In genomic region chr11:44623716-44624491, GRCh38 we compare ENCODE assay signal across 8 cellular contexts. TPM values are rescaled to one million over a fixed set of nuclear protein-coding genes. Genes with fewer than 3 reads are reported as not detected.
DNase-seq lines count a peak whose midpoint lies in the region; ATAC-seq and TF ChIP-seq lines count a peak whose summit lies in the region.
"Had no signal": no experiment of that assay in that cellular context is flagged by ENCODE, and none has a peak within 500 bp of the region (broad histone marks: within the 10 kb centered on the region; RNA-seq: fewer than 3 reads in every experiment).

No MANE protein-coding gene starts in this region.

- H3K23ac ChIP-seq in H9 (ENCODE audit: insufficient read length, low read depth, low read length): no peak overlapping the region

- H3K9ac ChIP-seq in H9 (ENCODE audit: extremely low read depth, insufficient read length, low read length): no peak overlapping the region

- no peak overlapping the region for H3K14ac ChIP-seq in H9 (ENCODE audit: insufficient read depth, low read length)

- DNase-seq in H9 (peak; percentile 20), WERI-Rb-1 (peak; percentile 18), heart left ventricle (peak in 1 of 5 donors; percentile 40), mucosa of descending colon (no peak)
- DNase-seq in stimulated activated effector memory CD8-positive, alpha-beta T cell treated with anti-CD3 and anti-CD28 coated beads, Interleukin-12 subunit alpha, Interleukin-12 subunit beta, amount 100 ng/mL, for 72 hours (ENCODE audit: low spot score in 2 of 2): peak; percentile 1 to 47

- peaks cover 0 to 2% (median 0%) of the 10 kb centered on the region in 3 experiments; a peak in 1 of 7 replicates for H3K36me3 Mint-ChIP-seq in H9 (ENCODE audit: insufficient read depth in 1 of 3, low read depth in 3 of 3)
- peaks cover 95% of the 10 kb centered on the region for H3K36me3 Mint-ChIP-seq in stimulated activated effector memory CD8-positive, alpha-beta T cell treated with anti-CD3 and anti-CD28 coated beads, Interleukin-12 subunit alpha, Interleukin-12 subunit beta, amount 100 ng/mL, for 72 hours

- no peaks in the 10 kb centered on the region for H4K20me1 ChIP-seq in H9 (ENCODE audit: control insufficient read depth, insufficient read depth, insufficient read length)

- peaks cover 26% of the 10 kb centered on the region for H3K27me3 Mint-ChIP-seq in H9 (ENCODE audit: low read depth)

- no peak overlapping the region for H2AFZ ChIP-seq in H9 (ENCODE audit: low read length)

- no peak overlapping the region for H3K4me3 Mint-ChIP-seq in H9
- no peak overlapping the region for H3K4me3 Mint-ChIP-seq in stimulated activated effector memory CD8-positive, alpha-beta T cell treated with anti-CD3 and anti-CD28 coated beads, Interleukin-12 subunit alpha, Interleukin-12 subunit beta, amount 100 ng/mL, for 72 hours

- H2AK5ac ChIP-seq in H9 (ENCODE audit: insufficient read length, low read length): no peak overlapping the region

- no peaks in the 10 kb centered on the region for H3K79me1 ChIP-seq in H9 (ENCODE audit: insufficient read depth, low read depth, low read length, poor library complexity, severe bottlenecking)

- no peak overlapping the region for H2BK15ac ChIP-seq in H9 (ENCODE audit: low read depth, low read length)

- no peak overlapping the region for H3K18ac ChIP-seq in H9 (ENCODE audit: insufficient read length, low read depth, low read length)

- H3K27ac ChIP-seq in H9 (ENCODE audit: insufficient read length, low read depth, low read length) (no peak overlapping the region), WERI-Rb-1 (no peak overlapping the region), heart left ventricle (peak overlapping the region in 8 of 12 donors; percentile 6 to 60 (median 32))
- H3K27ac ChIP-seq: body of pancreas had no signal

- intact Hi-C loops in heart left ventricle (cut with DNase I) (loop anchor here (2.0 to 10.0 kb wide), 11 partner anchors 103 to 483 kb away; partner anchors contain the start of gene TSPAN18 (in 2 of the 10)), mucosa of descending colon (cut with DNase I, micrococcal nuclease) (loop anchor here in 1 of 2 donors (5.0 to 10.0 kb wide), 2 partner anchors 101 to 288 kb away; partner anchors contain the start of gene TSPAN18)

- H3K4me1 ChIP-seq in H9 (ENCODE audit: insufficient read depth, low read length) (no peaks in the 10 kb centered on the region), heart left ventricle (peaks cover 7 to 59% (median 42%) of the 10 kb centered on the region in 12 donors), mucosa of descending colon (ENCODE audit: low read depth) (peaks cover 4% of the 10 kb centered on the region)

- H3T11ph ChIP-seq in H9 (ENCODE audit: low read length): no peak overlapping the region

- no peak overlapping the region for H3K4ac ChIP-seq in H9 (ENCODE audit: low read depth, low read length)

- H2BK12ac ChIP-seq in H9 (ENCODE audit: insufficient read length, low read depth, low read length): no peak overlapping the region

- H3K4me2 ChIP-seq in H9 (ENCODE audit: insufficient read depth, insufficient read length, low read length): no peak overlapping the region

- H2BK20ac ChIP-seq in H9 (ENCODE audit: low read depth, low read length, poor library complexity, severe bottlenecking): no peak overlapping the region

- TF ChIP-seq CTCF in H9 (conservative IDR thresholded peaks at IDR 0.05) (no peak), WERI-Rb-1 (IDR thresholded peaks at IDR 0.05; ENCODE audit: low read depth, low read length) (no peak), heart left ventricle (IDR thresholded peaks at IDR 0.05) (no peak), mucosa of descending colon (IDR thresholded peaks at IDR 0.05) (no peak)

- ATAC-seq in heart left ventricle: peak in 3 of 4 donors; percentile 4 to 49 (median 17)
- ATAC-seq in stimulated activated effector memory CD8-positive, alpha-beta T cell treated with anti-CD3 and anti-CD28 coated beads, Interleukin-12 subunit alpha, Interleukin-12 subunit beta, amount 100 ng/mL, for 72 hours: no peak
- ATAC-seq in HG02973 (IDR thresholded peaks at IDR 0.05; ENCODE audit: unreplicated experiment): no peak
- no peak for ATAC-seq in mucosa of descending colon
- no peak for ATAC-seq in HG02623 (IDR thresholded peaks at IDR 0.05; ENCODE audit: unreplicated experiment)
- ATAC-seq: body of pancreas had no signal

- H2BK120ac ChIP-seq in H9 (ENCODE audit: low read depth, low read length, poor library complexity, severe bottlenecking): no peak overlapping the region

- no peaks in the 10 kb centered on the region for H3K23me2 ChIP-seq in H9 (ENCODE audit: insufficient read length, low read depth, low read length, poor library complexity, severe bottlenecking)

- no peaks in the 10 kb centered on the region; the same call in 1 of the 2 replicates for H3K79me2 ChIP-seq in H9 (ENCODE audit: insufficient read depth, low read length)

- no peak overlapping the region for H4K5ac ChIP-seq in H9 (ENCODE audit: insufficient read length, low read depth, low read length)

- H3K36me3 ChIP-seq in WERI-Rb-1 (no peaks in the 10 kb centered on the region), heart left ventricle (peaks cover 0 to 3% (median 0%) of the 10 kb centered on the region in 9 donors), mucosa of descending colon (ENCODE audit: low read depth) (no peaks in the 10 kb centered on the region)

- H3K9me3 ChIP-seq in H9 (ENCODE audit: control insufficient read depth, low read depth, low read length): no peaks in the 10 kb centered on the region
- H3K9me3 ChIP-seq in WERI-Rb-1 (ENCODE audit: severe bottlenecking): no peaks in the 10 kb centered on the region
- no peaks in the 10 kb centered on the region for H3K9me3 ChIP-seq in heart left ventricle
- no peaks in the 10 kb centered on the region for H3K9me3 ChIP-seq in mucosa of descending colon
- H3K9me3 ChIP-seq: body of pancreas had no signal

- H4K8ac ChIP-seq in H9 (replicated peaks; ENCODE audit: insufficient read length, low read depth, low read length): no peak overlapping the region

- no CpG with 5 or more reads among the region's 8 CpGs for WGBS in H9 (ENCODE audit: extremely low coverage, insufficient read length, low lambda C conversion rate)
- WGBS in heart left ventricle, 4 donors: 39 to 50% (median 44%) methylated on average over 6 to 8 of the region's 8 CpGs

- H3K27ac Mint-ChIP-seq in H9: no peak overlapping the region
- H3K27ac Mint-ChIP-seq in stimulated activated effector memory CD8-positive, alpha-beta T cell treated with anti-CD3 and anti-CD28 coated beads, Interleukin-12 subunit alpha, Interleukin-12 subunit beta, amount 100 ng/mL, for 72 hours: peak overlapping the region; percentile 94

- H3K27me3 ChIP-seq in H9 (ENCODE audit: insufficient read depth, low read length): no peaks in the 10 kb centered on the region
- H3K27me3 ChIP-seq in WERI-Rb-1 (ENCODE audit: insufficient read depth, low read depth, severe bottlenecking): no peaks in the 10 kb centered on the region
- no peaks in the 10 kb centered on the region for H3K27me3 ChIP-seq in heart left ventricle
- H3K27me3 ChIP-seq: body of pancreas had no signal

- TF ChIP-seq POLR2A in heart left ventricle (IDR thresholded peaks at IDR 0.05): no peak

- H2BK5ac ChIP-seq in H9 (ENCODE audit: insufficient read length, low read length): no peak overlapping the region

- peaks cover 0 to 3% of the 10 kb centered on the region in 2 experiments; a peak in 2 of 5 replicates for H3K9me3 Mint-ChIP-seq in H9
- no peaks in the 10 kb centered on the region for H3K9me3 Mint-ChIP-seq in stimulated activated effector memory CD8-positive, alpha-beta T cell treated with anti-CD3 and anti-CD28 coated beads, Interleukin-12 subunit alpha, Interleukin-12 subunit beta, amount 100 ng/mL, for 72 hours

- no peak overlapping the region for H4K91ac ChIP-seq in H9 (ENCODE audit: insufficient read length, low read depth, low read length)

- H3K56ac ChIP-seq in H9 (ENCODE audit: insufficient read length, low read depth, low read length): no peak overlapping the region

- no peak overlapping the region for H3K4me3 ChIP-seq in WERI-Rb-1 (ENCODE audit: low read depth, low read length)
- no peak overlapping the region for H3K4me3 ChIP-seq in heart left ventricle
- no peak overlapping the region for H3K4me3 ChIP-seq in mucosa of descending colon
- H3K4me3 ChIP-seq: body of pancreas had no signal

- H3K4me1 Mint-ChIP-seq in H9: peaks cover 14 to 26% of the 10 kb centered on the region in 2 experiments
- H3K4me1 Mint-ChIP-seq in stimulated activated effector memory CD8-positive, alpha-beta T cell treated with anti-CD3 and anti-CD28 coated beads, Interleukin-12 subunit alpha, Interleukin-12 subunit beta, amount 100 ng/mL, for 72 hours: peaks cover 39% of the 10 kb centered on the region

RNA-seq across cellular contexts. Expression of gene CD82, which starts 58.4 kb away (rescaled TPM):
- total RNA-seq in H9 (2021): 4.5 and 5.9 TPM in 2 replicates
- 10 to 100 TPM; 20.1 to 76.2 (median 37.3) TPM for total RNA-seq in heart left ventricle
- polyA plus RNA-seq in heart left ventricle: 10 to 100 TPM; 25.2 to 48.6 TPM
- 10 to 100 TPM; 27.2 to 43.2 (median 29.6) TPM for total RNA-seq in mucosa of descending colon

Comparison
In these comparisons a context has a peak if more than half of its experiments do, and no peak if none do; other contexts are left out.
1. DNase-seq: peak in H9 (single experiment), WERI-Rb-1 (single experiment) and stimulated activated effector memory CD8-positive, alpha-beta T cell treated with anti-CD3 and anti-CD28 coated beads, Interleukin-12 subunit alpha, Interleukin-12 subunit beta, amount 100 ng/mL, for 72 hours (2 of 2); none in mucosa of descending colon (0 of 3).
2. H3K27ac ChIP-seq: peak in heart left ventricle (8 of 12); none in H9 (single experiment) and WERI-Rb-1 (single experiment).
3. ATAC-seq: peak in heart left ventricle (3 of 4); none in stimulated activated effector memory CD8-positive, alpha-beta T cell treated with anti-CD3 and anti-CD28 coated beads, Interleukin-12 subunit alpha, Interleukin-12 subunit beta, amount 100 ng/mL, for 72 hours (single experiment), HG02973 (single experiment), mucosa of descending colon (single experiment) and HG02623 (single experiment).